In genomic region chr14:54450535-54450934, GRCh38 we compare ENCODE assay signal across 1 cellular context.
TF ChIP-seq lines count a peak whose summit lies in the region.

No MANE protein-coding gene starts in this region.

TF ChIP-seq in WTC11, 78 proteins besides CTCF, POLR2A, EP300 and RAD21 (continued from another document):
- TF ChIP-seq, protein P1, sequence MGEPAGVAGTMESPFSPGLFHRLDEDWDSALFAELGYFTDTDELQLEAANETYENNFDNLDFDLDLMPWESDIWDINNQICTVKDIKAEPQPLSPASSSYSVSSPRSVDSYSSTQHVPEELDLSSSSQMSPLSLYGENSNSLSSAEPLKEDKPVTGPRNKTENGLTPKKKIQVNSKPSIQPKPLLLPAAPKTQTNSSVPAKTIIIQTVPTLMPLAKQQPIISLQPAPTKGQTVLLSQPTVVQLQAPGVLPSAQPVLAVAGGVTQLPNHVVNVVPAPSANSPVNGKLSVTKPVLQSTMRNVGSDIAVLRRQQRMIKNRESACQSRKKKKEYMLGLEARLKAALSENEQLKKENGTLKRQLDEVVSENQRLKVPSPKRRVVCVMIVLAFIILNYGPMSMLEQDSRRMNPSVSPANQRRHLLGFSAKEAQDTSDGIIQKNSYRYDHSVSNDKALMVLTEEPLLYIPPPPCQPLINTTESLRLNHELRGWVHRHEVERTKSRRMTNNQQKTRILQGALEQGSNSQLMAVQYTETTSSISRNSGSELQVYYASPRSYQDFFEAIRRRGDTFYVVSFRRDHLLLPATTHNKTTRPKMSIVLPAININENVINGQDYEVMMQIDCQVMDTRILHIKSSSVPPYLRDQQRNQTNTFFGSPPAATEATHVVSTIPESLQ (CRISPR knock-in tag; IDR thresholded peaks at IDR 0.05), result no peak
- TF ChIP-seq ZNF671 (CRISPR knock-in tag; IDR thresholded peaks at IDR 0.05) (no peak), ZNF219 (CRISPR knock-in tag; IDR thresholded peaks at IDR 0.05; ENCODE audit: borderline replicate concordance) (no peak), GABPB1 (CRISPR knock-in tag; IDR thresholded peaks at IDR 0.05) (no peak), ZMAT4 (CRISPR knock-in tag; IDR thresholded peaks at IDR 0.05) (no peak), ZNF532 (CRISPR knock-in tag; IDR thresholded peaks at IDR 0.05; ENCODE audit: borderline replicate concordance) (no peak)
- TF ChIP-seq, protein P2, sequence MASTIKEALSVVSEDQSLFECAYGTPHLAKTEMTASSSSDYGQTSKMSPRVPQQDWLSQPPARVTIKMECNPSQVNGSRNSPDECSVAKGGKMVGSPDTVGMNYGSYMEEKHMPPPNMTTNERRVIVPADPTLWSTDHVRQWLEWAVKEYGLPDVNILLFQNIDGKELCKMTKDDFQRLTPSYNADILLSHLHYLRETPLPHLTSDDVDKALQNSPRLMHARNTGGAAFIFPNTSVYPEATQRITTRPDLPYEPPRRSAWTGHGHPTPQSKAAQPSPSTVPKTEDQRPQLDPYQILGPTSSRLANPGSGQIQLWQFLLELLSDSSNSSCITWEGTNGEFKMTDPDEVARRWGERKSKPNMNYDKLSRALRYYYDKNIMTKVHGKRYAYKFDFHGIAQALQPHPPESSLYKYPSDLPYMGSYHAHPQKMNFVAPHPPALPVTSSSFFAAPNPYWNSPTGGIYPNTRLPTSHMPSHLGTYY (CRISPR knock-in tag; IDR thresholded peaks at IDR 0.05), result no peak
- TF ChIP-seq, protein P3, sequence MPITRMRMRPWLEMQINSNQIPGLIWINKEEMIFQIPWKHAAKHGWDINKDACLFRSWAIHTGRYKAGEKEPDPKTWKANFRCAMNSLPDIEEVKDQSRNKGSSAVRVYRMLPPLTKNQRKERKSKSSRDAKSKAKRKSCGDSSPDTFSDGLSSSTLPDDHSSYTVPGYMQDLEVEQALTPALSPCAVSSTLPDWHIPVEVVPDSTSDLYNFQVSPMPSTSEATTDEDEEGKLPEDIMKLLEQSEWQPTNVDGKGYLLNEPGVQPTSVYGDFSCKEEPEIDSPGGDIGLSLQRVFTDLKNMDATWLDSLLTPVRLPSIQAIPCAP (CRISPR knock-in tag; IDR thresholded peaks at IDR 0.05), result no peak
